ENCODE assay signal across 1 cellular context in the genomic region with DNA sequence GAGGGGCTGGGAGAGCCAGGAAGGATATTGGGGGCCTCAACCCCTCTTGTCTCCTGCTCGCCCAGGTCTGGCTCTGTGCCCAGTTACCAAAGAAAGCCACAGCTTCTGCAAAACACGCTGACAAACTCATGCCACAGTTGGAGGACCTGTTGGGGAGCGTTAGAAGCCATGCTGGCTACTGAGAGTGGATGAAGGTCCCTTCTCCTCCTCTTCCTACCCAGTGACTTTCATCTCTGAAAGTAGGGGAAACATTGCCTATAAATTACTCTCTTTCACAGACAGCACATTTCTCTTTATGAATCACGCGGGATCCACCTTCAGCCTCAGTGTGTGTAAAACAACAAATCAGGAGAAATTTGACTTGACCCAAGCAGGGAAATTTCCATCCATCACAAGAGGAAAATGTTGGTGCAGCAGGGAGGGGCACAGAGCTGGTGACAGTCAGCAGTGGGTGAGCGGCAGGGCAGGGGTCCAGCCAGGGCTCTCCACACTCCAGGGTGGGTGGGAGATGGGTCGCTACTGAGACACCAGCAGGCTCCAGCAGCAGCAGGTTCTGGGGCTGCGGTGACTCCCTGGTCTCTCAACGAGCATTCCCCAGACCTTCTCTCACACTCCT.
TF ChIP-seq lines count a peak whose summit lies in the region.

No MANE protein-coding gene starts in this region.

TF ChIP-seq in HepG2, 621 proteins besides CTCF, POLR2A, EP300 and RAD21 (continued from another document):
- TF ChIP-seq, protein P1, sequence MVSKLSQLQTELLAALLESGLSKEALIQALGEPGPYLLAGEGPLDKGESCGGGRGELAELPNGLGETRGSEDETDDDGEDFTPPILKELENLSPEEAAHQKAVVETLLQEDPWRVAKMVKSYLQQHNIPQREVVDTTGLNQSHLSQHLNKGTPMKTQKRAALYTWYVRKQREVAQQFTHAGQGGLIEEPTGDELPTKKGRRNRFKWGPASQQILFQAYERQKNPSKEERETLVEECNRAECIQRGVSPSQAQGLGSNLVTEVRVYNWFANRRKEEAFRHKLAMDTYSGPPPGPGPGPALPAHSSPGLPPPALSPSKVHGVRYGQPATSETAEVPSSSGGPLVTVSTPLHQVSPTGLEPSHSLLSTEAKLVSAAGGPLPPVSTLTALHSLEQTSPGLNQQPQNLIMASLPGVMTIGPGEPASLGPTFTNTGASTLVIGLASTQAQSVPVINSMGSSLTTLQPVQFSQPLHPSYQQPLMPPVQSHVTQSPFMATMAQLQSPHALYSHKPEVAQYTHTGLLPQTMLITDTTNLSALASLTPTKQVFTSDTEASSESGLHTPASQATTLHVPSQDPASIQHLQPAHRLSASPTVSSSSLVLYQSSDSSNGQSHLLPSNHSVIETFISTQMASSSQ (IDR thresholded peaks at IDR 0.05; ENCODE audit: low read depth) = no peak
- TF ChIP-seq, protein P1 (CRISPR knock-in tag; IDR thresholded peaks at IDR 0.05; ENCODE audit: borderline replicate concordance) = no peak
- TF ChIP-seq PTBP1 (IDR thresholded peaks at IDR 0.05; ENCODE audit: low read depth, low read length, poor library complexity, severe bottlenecking) = no peak
- no peak for TF ChIP-seq PAWR (CRISPR knock-in tag; IDR thresholded peaks at IDR 0.05; ENCODE audit: borderline replicate concordance)
- TF ChIP-seq ZNF337 (CRISPR knock-in tag; IDR thresholded peaks at IDR 0.05; ENCODE audit: borderline replicate concordance, low read depth) = no peak
- no peak for TF ChIP-seq ZNF446 (CRISPR knock-in tag; IDR thresholded peaks at IDR 0.05)
- TF ChIP-seq ETV5 (CRISPR knock-in tag; IDR thresholded peaks at IDR 0.05; ENCODE audit: borderline replicate concordance) = no peak
- no peak for TF ChIP-seq XRCC5 (optimal IDR thresholded peaks at IDR 0.05; ENCODE audit: low read length)
- TF ChIP-seq ZBTB33 (CRISPR knock-in tag; IDR thresholded peaks at IDR 0.05) = no peak
- TF ChIP-seq, protein P2, sequence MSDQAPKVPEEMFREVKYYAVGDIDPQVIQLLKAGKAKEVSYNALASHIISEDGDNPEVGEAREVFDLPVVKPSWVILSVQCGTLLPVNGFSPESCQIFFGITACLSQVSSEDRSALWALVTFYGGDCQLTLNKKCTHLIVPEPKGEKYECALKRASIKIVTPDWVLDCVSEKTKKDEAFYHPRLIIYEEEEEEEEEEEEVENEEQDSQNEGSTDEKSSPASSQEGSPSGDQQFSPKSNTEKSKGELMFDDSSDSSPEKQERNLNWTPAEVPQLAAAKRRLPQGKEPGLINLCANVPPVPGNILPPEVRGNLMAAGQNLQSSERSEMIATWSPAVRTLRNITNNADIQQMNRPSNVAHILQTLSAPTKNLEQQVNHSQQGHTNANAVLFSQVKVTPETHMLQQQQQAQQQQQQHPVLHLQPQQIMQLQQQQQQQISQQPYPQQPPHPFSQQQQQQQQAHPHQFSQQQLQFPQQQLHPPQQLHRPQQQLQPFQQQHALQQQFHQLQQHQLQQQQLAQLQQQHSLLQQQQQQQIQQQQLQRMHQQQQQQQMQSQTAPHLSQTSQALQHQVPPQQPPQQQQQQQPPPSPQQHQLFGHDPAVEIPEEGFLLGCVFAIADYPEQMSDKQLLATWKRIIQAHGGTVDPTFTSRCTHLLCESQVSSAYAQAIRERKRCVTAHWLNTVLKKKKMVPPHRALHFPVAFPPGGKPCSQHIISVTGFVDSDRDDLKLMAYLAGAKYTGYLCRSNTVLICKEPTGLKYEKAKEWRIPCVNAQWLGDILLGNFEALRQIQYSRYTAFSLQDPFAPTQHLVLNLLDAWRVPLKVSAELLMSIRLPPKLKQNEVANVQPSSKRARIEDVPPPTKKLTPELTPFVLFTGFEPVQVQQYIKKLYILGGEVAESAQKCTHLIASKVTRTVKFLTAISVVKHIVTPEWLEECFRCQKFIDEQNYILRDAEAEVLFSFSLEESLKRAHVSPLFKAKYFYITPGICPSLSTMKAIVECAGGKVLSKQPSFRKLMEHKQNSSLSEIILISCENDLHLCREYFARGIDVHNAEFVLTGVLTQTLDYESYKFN (CRISPR knock-in tag; conservative IDR thresholded peaks at IDR 0.05) = no peak
- no peak for TF ChIP-seq ONECUT2 (CRISPR knock-in tag; IDR thresholded peaks at IDR 0.05)
- TF ChIP-seq ZNF232 (CRISPR knock-in tag; IDR thresholded peaks at IDR 0.05; ENCODE audit: borderline replicate concordance) = no peak
